ENCODE assay signal across 8 cellular contexts in the genomic region with DNA sequence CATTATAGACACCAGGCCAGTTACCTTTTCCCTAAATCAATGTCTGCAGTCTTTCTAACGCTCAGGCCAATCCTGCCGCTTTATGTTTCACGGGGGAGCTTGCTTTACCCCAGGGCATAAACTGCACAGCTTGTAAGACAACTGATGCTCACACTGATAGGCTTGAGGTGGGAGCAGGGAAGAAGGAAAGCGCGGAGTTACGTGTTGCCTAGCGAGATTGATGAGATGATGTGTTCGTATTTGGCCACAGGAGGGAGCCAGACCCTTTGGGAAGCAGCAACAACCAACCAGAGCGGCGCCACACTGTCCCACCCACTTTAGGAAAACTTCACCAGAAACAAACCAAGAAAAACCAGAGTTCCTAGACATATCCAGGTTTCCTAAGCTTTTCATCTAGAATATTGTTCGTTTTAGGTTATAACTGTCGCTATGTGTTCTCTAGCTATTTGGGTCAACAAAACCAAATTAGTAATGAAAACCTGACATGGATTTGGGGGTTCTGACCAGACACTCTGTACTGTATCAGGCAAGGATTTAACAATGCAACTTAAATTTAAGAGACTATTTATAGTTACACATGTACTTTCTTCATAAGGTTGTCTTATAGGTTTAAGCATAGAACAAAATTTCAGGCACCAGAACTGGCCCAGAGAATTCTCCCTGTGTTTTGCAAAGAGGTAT. TPM values are rescaled to one million over a fixed set of nuclear protein-coding genes. Genes with fewer than 3 reads are reported as not detected.
DNase-seq lines count a peak whose midpoint lies in the region; ATAC-seq and TF ChIP-seq lines count a peak whose summit lies in the region.

No MANE protein-coding gene starts in this region.

- H3K4me1 ChIP-seq in HEK293 (ENCODE audit: control insufficient read depth, insufficient read depth, low read length) (no peaks in the 10 kb centered on the region), aorta (ENCODE audit: control insufficient read depth in 1 of 2, insufficient read depth in 2 of 2, low read length in 2 of 2) (no peaks in the 10 kb centered on the region)

- DNase-seq in GM04504 (ENCODE audit: low read depth), result peak; percentile 73
- DNase-seq in NCI-H1048 (lab: John Stamatoyannopoulos, UW), result peak; percentile 70
- DNase-seq in SKM-1 treated with dmso at 0.1 percent for 144 hours (lab: John Stamatoyannopoulos, UW; ENCODE audit: unreplicated experiment), result peak; percentile 52
- DNase-seq in Right ventricle myocardium superior, result peak; percentile 78
- DNase-seq in pulmonary artery endothelial cell (ENCODE audit: low read depth, low spot score), result peak; percentile 69
- DNase-seq in aorta, result peak; percentile 83 to 87

- 1 to 2% methylated on average over 12 of the region's 12 CpGs for WGBS in aorta, 2 donors

- no peak overlapping the region for H3K4me3 ChIP-seq in HEK293 (ENCODE audit: low read depth, low read length)
- no peak overlapping the region for H3K4me3 ChIP-seq in aorta (ENCODE audit: low read length in 2 of 2)

- H3K36me3 ChIP-seq in HEK293 (ENCODE audit: control insufficient read depth in 2 of 2, insufficient read depth in 1 of 2, low read length in 2 of 2) (no peaks in the 10 kb centered on the region), aorta (ENCODE audit: control insufficient read depth in 1 of 2, insufficient read depth in 2 of 2, low read length in 1 of 2) (no peaks in the 10 kb centered on the region)

- intact Hi-C loops in Right ventricle myocardium superior (cut with DNase I), result loop anchor here (2.0 to 10.0 kb wide), 2 partner anchors 94 to 462 kb away; a partner anchor contains a TSS
- intact Hi-C loops in aorta (cut with DNase I), result loop anchor here (1.0 to 2.0 kb wide), 2 partner anchors 94 kb away; no protein-coding TSS in a partner anchor

- H3K4me1 Mint-ChIP-seq in activated naive CD8-positive, alpha-beta T cell (ENCODE audit: low read depth), result peaks cover 6% of the 10 kb centered on the region

- CTCF ChIA-PET in HEK293 (lab: Yijun Ruan, JAX), result interaction anchor here (0.5 to 5.1 kb wide), 37 partner anchors 8 to 892 kb away, joined by 3 to 89 read pairs (median 3); no protein-coding TSS in a partner anchor

- H3K27ac Mint-ChIP-seq in activated naive CD8-positive, alpha-beta T cell, result no peak overlapping the region

- H3K36me3 Mint-ChIP-seq in activated naive CD8-positive, alpha-beta T cell, result no peaks in the 10 kb centered on the region

- no peak overlapping the region for H3K27ac ChIP-seq in HEK293 (ENCODE audit: extremely low read depth, low read depth, low read length)
- H3K27ac ChIP-seq in aorta (ENCODE audit: low read depth in 1 of 2, low read length in 2 of 2), result no peak overlapping the region

- H3K9me3 ChIP-seq in HEK293 (ENCODE audit: control insufficient read depth, insufficient read depth, low read depth, low read length) (no peaks in the 10 kb centered on the region), aorta (ENCODE audit: control insufficient read depth, low read length) (no peaks in the 10 kb centered on the region)

- POLR2A ChIA-PET in HEK293 (lab: Yijun Ruan, JAX), result no interaction called here

- ATAC-seq in Right ventricle myocardium superior (ENCODE audit: poor library complexity) (peak; percentile 99), aorta (ENCODE audit: low FRiP score) (peak; percentile 96)

- H3K27me3 ChIP-seq in aorta (ENCODE audit: control insufficient read depth in 1 of 2, insufficient read depth in 2 of 2, low read length in 1 of 2), result no peaks in the 10 kb centered on the region

- no peaks in the 10 kb centered on the region for H3K27me3 Mint-ChIP-seq in activated naive CD8-positive, alpha-beta T cell

- peak; percentile 92 for TF ChIP-seq CTCF in HEK293 (tag by site-specific recombination; IDR thresholded peaks at IDR 0.05)

- H3K9me3 Mint-ChIP-seq in activated naive CD8-positive, alpha-beta T cell (ENCODE audit: low read depth), result no peaks in the 10 kb centered on the region

- H3K4me3 Mint-ChIP-seq in activated naive CD8-positive, alpha-beta T cell, result peak overlapping the region; percentile 61

TF ChIP-seq in HEK293, 187 proteins besides CTCF, POLR2A, EP300 and RAD21 (continues in another document):
- 0 out of 2 replicates have a peak, but pooled peaks have one; percentile 18 for TF ChIP-seq IKZF3 (tag by site-specific recombination; IDR thresholded peaks at IDR 0.05)
- TF ChIP-seq SCRT2 (tag by site-specific recombination; IDR thresholded peaks at IDR 0.05), result peak; percentile 89
- no peak for TF ChIP-seq ZSCAN23 (tag by site-specific recombination; IDR thresholded peaks at IDR 0.05)
- no peak for TF ChIP-seq ZNF341 (tag by site-specific recombination; IDR thresholded peaks at IDR 0.05; ENCODE audit: low read depth)
- TF ChIP-seq SP2 (tag by site-specific recombination; IDR thresholded peaks at IDR 0.05), result 0 out of 2 replicates have a peak, but pooled peaks have one; percentile 14
- peak; percentile 30; the same call in 1 of the 2 replicates for TF ChIP-seq SP3 (tag by site-specific recombination; IDR thresholded peaks at IDR 0.05)
- no peak for TF ChIP-seq ZNF292 (tag by site-specific recombination; IDR thresholded peaks at IDR 0.05; ENCODE audit: borderline replicate concordance, low read depth)
- TF ChIP-seq ZNF654 (tag by site-specific recombination; IDR thresholded peaks at IDR 0.05; ENCODE audit: low read depth), result peak; percentile 100
- TF ChIP-seq, protein P1, sequence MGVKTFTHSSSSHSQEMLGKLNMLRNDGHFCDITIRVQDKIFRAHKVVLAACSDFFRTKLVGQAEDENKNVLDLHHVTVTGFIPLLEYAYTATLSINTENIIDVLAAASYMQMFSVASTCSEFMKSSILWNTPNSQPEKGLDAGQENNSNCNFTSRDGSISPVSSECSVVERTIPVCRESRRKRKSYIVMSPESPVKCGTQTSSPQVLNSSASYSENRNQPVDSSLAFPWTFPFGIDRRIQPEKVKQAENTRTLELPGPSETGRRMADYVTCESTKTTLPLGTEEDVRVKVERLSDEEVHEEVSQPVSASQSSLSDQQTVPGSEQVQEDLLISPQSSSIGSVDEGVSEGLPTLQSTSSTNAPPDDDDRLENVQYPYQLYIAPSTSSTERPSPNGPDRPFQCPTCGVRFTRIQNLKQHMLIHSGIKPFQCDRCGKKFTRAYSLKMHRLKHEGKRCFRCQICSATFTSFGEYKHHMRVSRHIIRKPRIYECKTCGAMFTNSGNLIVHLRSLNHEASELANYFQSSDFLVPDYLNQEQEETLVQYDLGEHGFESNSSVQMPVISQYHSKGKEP (tag by site-specific recombination; IDR thresholded peaks at IDR 0.05), result no peak
- TF ChIP-seq TRIM28 (IDR thresholded peaks at IDR 0.05; ENCODE audit: borderline replicate concordance, low read length), result peak; percentile 53; the same call in 1 of the 2 replicates
- TF ChIP-seq ZNF324 (tag by site-specific recombination; IDR thresholded peaks at IDR 0.05), result 0 out of 2 replicates have a peak, but pooled peaks have one; percentile 49
- TF ChIP-seq ZNF660 (tag by site-specific recombination; IDR thresholded peaks at IDR 0.05), result peak; percentile 76; the same call in 1 of the 2 replicates
- no peak for TF ChIP-seq ZNF701 (tag by site-specific recombination; IDR thresholded peaks at IDR 0.05)
- no peak for TF ChIP-seq ZSCAN16 (tag by site-specific recombination; IDR thresholded peaks at IDR 0.05)
- peak; percentile 54; the same call in 1 of the 2 replicates for TF ChIP-seq SCRT1 (tag by site-specific recombination; IDR thresholded peaks at IDR 0.05; ENCODE audit: borderline replicate concordance)
- TF ChIP-seq ZFHX2 (tag by site-specific recombination; conservative IDR thresholded peaks at IDR 0.05), result peak; percentile 28; the same call in 1 of the 2 replicates
- TF ChIP-seq ZNF571 (tag by site-specific recombination; IDR thresholded peaks at IDR 0.05), result no peak
- TF ChIP-seq ZNF510 (tag by site-specific recombination; IDR thresholded peaks at IDR 0.05; ENCODE audit: insufficient replicate concordance), result no peak
- TF ChIP-seq ZNF610 (tag by site-specific recombination; IDR thresholded peaks at IDR 0.05; ENCODE audit: borderline replicate concordance), result peak; percentile 93; the same call in 1 of the 2 replicates
- TF ChIP-seq ZNF140 (tag by site-specific recombination; IDR thresholded peaks at IDR 0.05), result no peak
- TF ChIP-seq KLF9 (tag by site-specific recombination; IDR thresholded peaks at IDR 0.05; ENCODE audit: low read depth), result peak; percentile 69; the same call in 1 of the 2 replicates
- no peak for TF ChIP-seq ZEB2 (tag by site-specific recombination; IDR thresholded peaks at IDR 0.05)
- TF ChIP-seq, protein P2, sequence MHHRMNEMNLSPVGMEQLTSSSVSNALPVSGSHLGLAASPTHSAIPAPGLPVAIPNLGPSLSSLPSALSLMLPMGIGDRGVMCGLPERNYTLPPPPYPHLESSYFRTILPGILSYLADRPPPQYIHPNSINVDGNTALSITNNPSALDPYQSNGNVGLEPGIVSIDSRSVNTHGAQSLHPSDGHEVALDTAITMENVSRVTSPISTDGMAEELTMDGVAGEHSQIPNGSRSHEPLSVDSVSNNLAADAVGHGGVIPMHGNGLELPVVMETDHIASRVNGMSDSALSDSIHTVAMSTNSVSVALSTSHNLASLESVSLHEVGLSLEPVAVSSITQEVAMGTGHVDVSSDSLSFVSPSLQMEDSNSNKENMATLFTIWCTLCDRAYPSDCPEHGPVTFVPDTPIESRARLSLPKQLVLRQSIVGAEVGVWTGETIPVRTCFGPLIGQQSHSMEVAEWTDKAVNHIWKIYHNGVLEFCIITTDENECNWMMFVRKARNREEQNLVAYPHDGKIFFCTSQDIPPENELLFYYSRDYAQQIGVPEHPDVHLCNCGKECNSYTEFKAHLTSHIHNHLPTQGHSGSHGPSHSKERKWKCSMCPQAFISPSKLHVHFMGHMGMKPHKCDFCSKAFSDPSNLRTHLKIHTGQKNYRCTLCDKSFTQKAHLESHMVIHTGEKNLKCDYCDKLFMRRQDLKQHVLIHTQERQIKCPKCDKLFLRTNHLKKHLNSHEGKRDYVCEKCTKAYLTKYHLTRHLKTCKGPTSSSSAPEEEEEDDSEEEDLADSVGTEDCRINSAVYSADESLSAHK (tag by site-specific recombination; IDR thresholded peaks at IDR 0.05), result no peak
- TF ChIP-seq ZNF146 (tag by site-specific recombination; IDR thresholded peaks at IDR 0.05), result no peak
- no peak for TF ChIP-seq ZNF354C (tag by site-specific recombination; IDR thresholded peaks at IDR 0.05; ENCODE audit: borderline replicate concordance, low read depth)
- TF ChIP-seq ZNF2 (tag by site-specific recombination; IDR thresholded peaks at IDR 0.05), result peak; percentile 70
- TF ChIP-seq ZNF501 (tag by site-specific recombination; IDR thresholded peaks at IDR 0.05), result peak; percentile 52; the same call in 1 of the 2 replicates

RNA-seq across cellular contexts. Expression of a gene that starts 2.4 kb away (rescaled TPM):
- total RNA-seq in Right ventricle myocardium superior (not detected), pulmonary artery endothelial cell (not detected in 2 replicates), aorta (not detected)
- not detected for polyA plus RNA-seq in aorta

RNA-seq across cellular contexts. Expression of a gene that starts 30.2 kb away (rescaled TPM):
- total RNA-seq in Right ventricle myocardium superior (not detected), pulmonary artery endothelial cell (not detected in 2 replicates), aorta (not detected)
- polyA plus RNA-seq in aorta, result not detected
